20 cellular contexts compared by ENCODE assay signal in the genomic region with DNA sequence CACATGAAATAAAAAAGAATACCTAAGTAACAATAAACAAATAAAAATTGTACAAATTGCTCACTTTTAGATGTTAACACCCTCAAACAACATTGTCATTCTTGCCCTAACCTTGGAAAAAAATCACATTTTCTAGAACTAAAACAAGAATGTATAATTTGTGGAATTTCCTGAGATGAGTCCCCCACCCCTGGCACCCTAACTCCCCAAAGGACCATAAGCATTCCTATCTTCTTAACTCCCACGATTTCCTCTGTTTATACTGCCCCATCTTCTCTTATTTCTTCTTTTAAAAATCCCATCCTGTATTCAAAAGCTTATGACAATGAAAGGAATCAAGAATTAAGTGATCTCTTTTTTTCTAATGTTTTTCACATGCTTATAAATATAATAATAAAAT.
DNase-seq lines count a peak whose midpoint lies in the region; ATAC-seq and TF ChIP-seq lines count a peak whose summit lies in the region.
"Had no signal": no experiment of that assay in that cellular context is flagged by ENCODE, and none has a peak within 500 bp of the region (broad histone marks: within the 10 kb centered on the region; RNA-seq: fewer than 3 reads in every experiment).

No MANE protein-coding gene starts in this region.

- no TSS peak for BruUV-seq in MCF 10A (replicated peaks; lab: Mats Ljungman, UMichigan)

- H3K4me3 ChIP-seq in breast epithelium (no peak overlapping the region), cardiac fibroblast (replicated peaks in 1 of 2; ENCODE audit: low read depth in 2 of 2, low read length in 2 of 2) (no peak overlapping the region), vagina (no peak overlapping the region)
- H3K4me3 ChIP-seq: HAP-1 had no signal

- H3K27ac ChIP-seq in breast epithelium: no peak overlapping the region
- H3K27ac ChIP-seq in vagina: no peak overlapping the region
- H3K27ac ChIP-seq: C4-2B, HL-60 had no signal

- H3K27ac Mint-ChIP-seq in MCF 10A (ENCODE audit: low read depth, unreplicated experiment): peak overlapping the region; percentile 66

- no peak for ATAC-seq in HG03045 (IDR thresholded peaks at IDR 0.05; ENCODE audit: unreplicated experiment)

- H3K36me3 ChIP-seq in breast epithelium: no peaks in the 10 kb centered on the region
- H3K36me3 ChIP-seq in vagina: peaks cover 0 to 18% of the 10 kb centered on the region in 2 donors

- no peak for DNase-seq in MCF 10A (ENCODE audit: unreplicated experiment)
- no peak for DNase-seq in breast epithelium (ENCODE audit: low spot score in 2 of 2)
- DNase-seq in cardiac fibroblast (ENCODE audit: low read depth in 2 of 2): peak; percentile 34 to 57
- DNase-seq in hepatic stellate cell (ENCODE audit: low spot score): peak; percentile 4
- DNase-seq in smooth muscle cell of the brain vasculature (ENCODE audit: low read depth, low spot score): peak; percentile 4
- DNase-seq in vagina (ENCODE audit: extremely low spot score in 2 of 2): no peak
- DNase-seq in NCI-H69 (lab: John Stamatoyannopoulos, UW): no peak
- DNase-seq: 8988T; COR-L47; NCI-H1105 treated with DMSO at 0.1 percent for 48 hours; NCI-H1694 treated with DMSO at 0.1 percent for 48 hours; NCI-H345; NCI-H526 treated with DMSO at 0.1 percent for 48 hours; NK-92 treated with Interleukin-12 subunit alpha and Interleukin-12 subunit beta, amount 100 ng/mL, for 24 hours; OCI-M1; RPMI8226 had no signal

- no peak overlapping the region for H3K4me3 Mint-ChIP-seq in MCF 10A (ENCODE audit: unreplicated experiment)

- H3K9me3 ChIP-seq in breast epithelium (no peaks in the 10 kb centered on the region), vagina (no peaks in the 10 kb centered on the region)
- H3K9me3 ChIP-seq: HAP-1 had no signal

- intact Hi-C loops in MCF 10A (cut with micrococcal nuclease): no loop called here
- intact Hi-C loops in breast epithelium (cut with DNase I; ENCODE audit: low total_unique reads): no loop called here
- intact Hi-C loops in vagina (cut with DNase I): no loop called here

- H3K4me1 ChIP-seq in breast epithelium: no peaks in the 10 kb centered on the region
- no peaks in the 10 kb centered on the region for H3K4me1 ChIP-seq in vagina
- H3K4me1 ChIP-seq: HAP-1 had no signal

- CTCF ChIA-PET in MCF 10A (lab: Yijun Ruan, JAX): interaction anchor here (0.6 to 0.7 kb wide), 5 partner anchors 29 to 1589 kb away, joined by 3 read pairs; a partner anchor contains a TSS

- H3K9me3 Mint-ChIP-seq in MCF 10A (ENCODE audit: unreplicated experiment): no peaks in the 10 kb centered on the region

- TF ChIP-seq POLR2A in breast epithelium (IDR thresholded peaks at IDR 0.05) (no peak), vagina (IDR thresholded peaks at IDR 0.05) (no peak)

- no peak for TF ChIP-seq CTCF in MCF 10A (IDR thresholded peaks at IDR 0.05; ENCODE audit: unreplicated experiment)
- TF ChIP-seq CTCF in breast epithelium (IDR thresholded peaks at IDR 0.05): no peak
- no peak for TF ChIP-seq CTCF in cardiac fibroblast (IDR thresholded peaks at IDR 0.05; ENCODE audit: low read depth, low read length)
- TF ChIP-seq CTCF in vagina (IDR thresholded peaks at IDR 0.05): no peak

- H3K36me3 Mint-ChIP-seq in MCF 10A (ENCODE audit: insufficient read depth, unreplicated experiment): peaks cover 66% of the 10 kb centered on the region

- POLR2A ChIA-PET in MCF 10A (lab: Yijun Ruan, JAX): no interaction called here

- no peaks in the 10 kb centered on the region for H3K4me1 Mint-ChIP-seq in MCF 10A (ENCODE audit: insufficient read depth, unreplicated experiment)

- no peaks in the 10 kb centered on the region for H3K27me3 ChIP-seq in breast epithelium
- H3K27me3 ChIP-seq in vagina: no peaks in the 10 kb centered on the region

- no peaks in the 10 kb centered on the region for H3K27me3 Mint-ChIP-seq in MCF 10A (ENCODE audit: insufficient read depth, unreplicated experiment)

Comparison
In these comparisons a context has a peak if more than half of its experiments do, and no peak if none do; other contexts are left out.
1. DNase-seq: peak in cardiac fibroblast (2 of 2), hepatic stellate cell (single experiment) and smooth muscle cell of the brain vasculature (single experiment); none in MCF 10A (single experiment), breast epithelium (0 of 2), vagina (0 of 2) and NCI-H69 (single experiment).